In the genomic region with DNA sequence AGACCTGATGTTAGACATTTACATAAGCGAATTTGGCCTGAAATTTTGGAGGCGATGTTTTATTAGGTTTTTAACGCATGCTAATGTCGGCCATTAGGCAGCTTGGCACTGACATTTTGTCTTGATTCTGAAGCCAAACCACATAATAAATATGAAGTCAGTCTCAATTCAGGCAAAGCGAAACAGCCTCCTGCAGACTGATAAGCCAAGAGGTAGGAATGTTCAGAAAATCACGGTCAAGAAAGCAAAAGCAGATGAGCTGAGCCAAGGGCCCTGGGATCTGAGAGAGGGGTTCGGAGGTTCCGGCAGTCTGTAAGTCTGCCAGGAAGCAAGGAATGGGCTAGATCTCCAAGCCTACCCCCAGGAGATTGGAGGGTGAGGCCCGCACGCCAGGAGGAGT, we compare ENCODE assay signal across 20 cellular contexts.
DNase-seq lines count a peak whose midpoint lies in the region; ATAC-seq and TF ChIP-seq lines count a peak whose summit lies in the region.
"Had no signal": no experiment of that assay in that cellular context is flagged by ENCODE, and none has a peak within 500 bp of the region (broad histone marks: within the 10 kb centered on the region; RNA-seq: fewer than 3 reads in every experiment).

No MANE protein-coding gene starts in this region.

- BruUV-seq in IMR-90 (replicated peaks; lab: Mats Ljungman, UMichigan) = no TSS peak
- no TSS peak for BruUV-seq in mammary epithelial cell (replicated peaks; lab: Mats Ljungman, UMichigan)

- in situ Hi-C loops in IMR-90 (cut with MboI; ENCODE audit: low sequenced_read_pairs) = no loop called here
- in situ Hi-C loops in mammary epithelial cell (cut with MboI; ENCODE audit: low sequenced_read_pairs in 2 of 2) = no loop called here

- H3K9me1 ChIP-seq in IMR-90 (ENCODE audit: insufficient read depth, low read length) = peaks cover 13% of the 10 kb centered on the region; the same call in 1 of the 2 replicates

- DNase-seq in IMR-90 = peak; percentile 48
- no peak for DNase-seq in mammary epithelial cell
- DNase-seq in mesenchymal stem cell = no peak
- no peak for DNase-seq in thoracic aorta (ENCODE audit: low spot score)
- no peak for DNase-seq in Right ventricle myocardium superior
- no peak for DNase-seq in NCI-H187 (lab: John Stamatoyannopoulos, UW)
- no peak for DNase-seq in GM19240 (ENCODE audit: insufficient read length, low spot score)
- no peak for DNase-seq in middle frontal gyrus (ENCODE audit: extremely low spot score, low spot score)
- DNase-seq: activated CD4-positive, alpha-beta T cell treated with anti-CD3 and anti-CD28 coated beads, Interleukin-2, amount 50 U/mL, for 1 hour; activated CD8-positive, alpha-beta memory T cell treated with anti-CD3 and anti-CD28 coated beads, Interleukin-2, amount 50 U/mL, for 4 hours; activated naive CD8-positive, alpha-beta T cell treated with anti-CD3 and anti-CD28 coated beads, Interleukin-2, amount 50 U/mL, for 24 hours; CD4-positive, alpha-beta T cell; erythroblast; KBM-7; left cardiac atrium; NCI-H1930; NCI-H345; PC-3; SIG-M5; T-helper 1 cell had no signal

- H2BK5ac ChIP-seq in IMR-90 (ENCODE audit: low read depth, low read length, poor library complexity, severe bottlenecking) (no peak overlapping the region), mesenchymal stem cell (ENCODE audit: low read depth, low read length, poor library complexity, severe bottlenecking) (no peak overlapping the region)

- H2AFZ ChIP-seq in IMR-90 (replicated peaks; ENCODE audit: low read length, poor library complexity) (peak overlapping the region; percentile 24), mammary epithelial cell (ENCODE audit: low read depth, low read length) (peak overlapping the region; percentile 69), mesenchymal stem cell (ENCODE audit: low read depth, low read length) (no peak overlapping the region)

- H2BK120ac ChIP-seq in IMR-90 (ENCODE audit: low read depth, low read length) = no peak overlapping the region
- no peak overlapping the region for H2BK120ac ChIP-seq in mesenchymal stem cell (ENCODE audit: low read depth, low read length)

- intact Hi-C loops in IMR-90 (cut with micrococcal nuclease) (no loop called here), mammary epithelial cell (cut with micrococcal nuclease) (no loop called here), Right ventricle myocardium superior (cut with DNase I) (no loop called here)

- H2BK15ac ChIP-seq in IMR-90 (ENCODE audit: low read depth, low read length) (no peak overlapping the region), mesenchymal stem cell (ENCODE audit: low read depth, poor library complexity, severe bottlenecking) (no peak overlapping the region)

- H3K36me3 ChIP-seq in IMR-90 (ENCODE audit: control insufficient read depth, insufficient read depth, low read length) = no peaks in the 10 kb centered on the region
- H3K36me3 ChIP-seq in mammary epithelial cell (ENCODE audit: insufficient read depth, low read length) = no peaks in the 10 kb centered on the region
- no peaks in the 10 kb centered on the region for H3K36me3 ChIP-seq in mesenchymal stem cell (ENCODE audit: control insufficient read depth in 1 of 2, insufficient read depth in 2 of 2, low read depth in 1 of 2, low read length in 2 of 2)
- no peaks in the 10 kb centered on the region for H3K36me3 ChIP-seq in thoracic aorta

- H4K20me1 ChIP-seq in IMR-90 (ENCODE audit: insufficient read depth, low read length) (peaks cover 6% of the 10 kb centered on the region), mammary epithelial cell (ENCODE audit: insufficient read depth, low read length) (no peaks in the 10 kb centered on the region)

- H3K18ac ChIP-seq in IMR-90 (ENCODE audit: low read depth, low read length) (peak overlapping the region; percentile 55; the same call in 1 of the 2 replicates), mesenchymal stem cell (ENCODE audit: low read depth in 1 of 2, low read length in 2 of 2) (no peak overlapping the region)

- H4K8ac ChIP-seq in IMR-90 (ENCODE audit: low read depth in 2 of 2, low read length in 2 of 2) = peak overlapping the region in 1 of 2 experiments; percentile 4; a peak in 1 of 4 replicates
- H4K8ac ChIP-seq in mesenchymal stem cell (ENCODE audit: low read length) = no peak overlapping the region

- no peak overlapping the region for H3K4me3 ChIP-seq in IMR-90 (ENCODE audit: insufficient read depth, low read depth, low read length)
- no peak overlapping the region for H3K4me3 ChIP-seq in mammary epithelial cell (replicated peaks in 1 of 3; ENCODE audit: insufficient read depth in 1 of 3, low read depth in 2 of 3, low read length in 3 of 3)
- peak overlapping the region in 1 of 2 experiments; percentile 73 for H3K4me3 ChIP-seq in mesenchymal stem cell (ENCODE audit: insufficient read depth in 1 of 2, low read depth in 1 of 2, low read length in 2 of 2)
- H3K4me3 ChIP-seq in thoracic aorta = peak overlapping the region; percentile 71

- H4K5ac ChIP-seq in IMR-90 (ENCODE audit: low read depth, low read length) = peak overlapping the region; percentile 48

- H3K4ac ChIP-seq in IMR-90 (ENCODE audit: low read depth, low read length) = no peak overlapping the region
- H3K4ac ChIP-seq in mesenchymal stem cell (ENCODE audit: low read depth in 1 of 2, low read length in 2 of 2) = no peak overlapping the region

- WGBS in IMR-90 (ENCODE audit: extremely low coverage in 2 of 2, insufficient read length in 1 of 2), 2 experiments = 40% methylated on average over 3 of the region's 10 CpGs; no CpG with 5 or more reads in 1 of the 2 experiments
- WGBS in mammary epithelial cell (ENCODE audit: low coverage, missing lambda C conversion rate) = 27% methylated on average over 8 of the region's 10 CpGs
- WGBS in mesenchymal stem cell = 89% methylated on average over 10 of the region's 10 CpGs

- POLR2A ChIA-PET in IMR-90 (lab: Charles Lee; ENCODE audit: unreplicated experiment) = no interaction called here

- no peak overlapping the region for H2AK9ac ChIP-seq in IMR-90 (replicated peaks; ENCODE audit: low read depth, low read length, poor library complexity)

- H3K14ac ChIP-seq in IMR-90 (replicated peaks; ENCODE audit: low read depth, low read length) (peak overlapping the region; percentile 36; the same call in 1 of the 2 replicates), mesenchymal stem cell (ENCODE audit: low read length in 2 of 2) (no peak overlapping the region)

- peaks cover 28 to 75% of the 10 kb centered on the region in 2 experiments for H3K79me1 ChIP-seq in IMR-90 (ENCODE audit: low read depth in 1 of 2, low read length in 2 of 2)
- H3K79me1 ChIP-seq in mesenchymal stem cell (replicated peaks; ENCODE audit: low read length, poor library complexity, severe bottlenecking) = peaks cover 17% of the 10 kb centered on the region

- H3K4me1 ChIP-seq in IMR-90 (ENCODE audit: control insufficient read depth, insufficient read depth, low read length) (peaks cover 10% of the 10 kb centered on the region), mammary epithelial cell (ENCODE audit: insufficient read depth, low read length) (no peaks in the 10 kb centered on the region), mesenchymal stem cell (ENCODE audit: control insufficient read depth, insufficient read depth, low read depth, low read length) (peaks cover 2% of the 10 kb centered on the region), thoracic aorta (ENCODE audit: control insufficient read depth in 1 of 2, low read depth in 2 of 2) (peaks cover 4 to 39% of the 10 kb centered on the region in 2 donors)

- TF ChIP-seq CTCF in IMR-90 (conservative IDR thresholded peaks at IDR 0.05; ENCODE audit: low read depth, low read length) (no peak), mammary epithelial cell (conservative IDR thresholded peaks at IDR 0.05 in 1 of 2, IDR thresholded peaks at IDR 0.05 in 1 of 2; ENCODE audit: extremely low read depth in 1 of 2, insufficient read depth in 1 of 2, low read depth in 1 of 2, low read length in 2 of 2) (no peak), thoracic aorta (IDR thresholded peaks at IDR 0.05) (no peak)

- H3K9ac ChIP-seq in IMR-90 (ENCODE audit: low read depth, low read length) (no peak overlapping the region), mammary epithelial cell (ENCODE audit: insufficient read depth, low read length) (no peak overlapping the region), mesenchymal stem cell (ENCODE audit: low read length) (peak overlapping the region; percentile 91)

- H3K4me2 ChIP-seq in IMR-90 (ENCODE audit: low read depth, low read length) (peak overlapping the region; percentile 90), mammary epithelial cell (ENCODE audit: insufficient read depth, low read depth, low read length) (peak overlapping the region; percentile 55), mesenchymal stem cell (ENCODE audit: low read length, poor library complexity, severe bottlenecking) (no peak overlapping the region)

- H2BK12ac ChIP-seq in mesenchymal stem cell (ENCODE audit: low read length in 2 of 2) = no peak overlapping the region

- H2AK5ac ChIP-seq in IMR-90 (ENCODE audit: low read depth, low read length) (no peak overlapping the region), mesenchymal stem cell (ENCODE audit: low read length, severe bottlenecking) (no peak overlapping the region)

- H3K79me2 ChIP-seq in mammary epithelial cell (ENCODE audit: insufficient read depth, low read length) = no peaks in the 10 kb centered on the region

- no peak for TF ChIP-seq POLR2A in IMR-90 (IDR thresholded peaks at IDR 0.05; ENCODE audit: low read depth, low read length)

- H3K27ac ChIP-seq in IMR-90 (ENCODE audit: insufficient read depth, low read length) (no peak overlapping the region; the same call in 1 of the 2 replicates), mammary epithelial cell (ENCODE audit: insufficient read depth, low read depth, low read length) (no peak overlapping the region), mesenchymal stem cell (ENCODE audit: low read length, poor library complexity, severe bottlenecking) (no peak overlapping the region), thoracic aorta (peak overlapping the region; percentile 55 to 59)

- TF ChIP-seq RAD21 in IMR-90 (IDR thresholded peaks at IDR 0.05; ENCODE audit: low read length) = no peak

- 0 out of 2 replicates have a peak overlapping the region, but pooled peaks have one; percentile 3 for H2BK20ac ChIP-seq in IMR-90 (ENCODE audit: low read depth, low read length)

- CTCF ChIA-PET in IMR-90 (lab: Yijun Ruan, JAX) (no interaction called here), mammary epithelial cell (lab: Charles Lee; ENCODE audit: low non-redundant PET) (no interaction called here)

- no peaks in the 10 kb centered on the region for H3K27me3 ChIP-seq in IMR-90 (ENCODE audit: control insufficient read depth, insufficient read depth, low read length)
- no peaks in the 10 kb centered on the region for H3K27me3 ChIP-seq in mammary epithelial cell (ENCODE audit: insufficient read depth, low read length)
- H3K27me3 ChIP-seq in mesenchymal stem cell (ENCODE audit: control insufficient read depth in 1 of 2, insufficient read depth in 1 of 2, low read length in 2 of 2) = no peaks in the 10 kb centered on the region
- no peaks in the 10 kb centered on the region for H3K27me3 ChIP-seq in thoracic aorta (replicated peaks; ENCODE audit: insufficient read depth)

- dilution Hi-C loops in IMR-90 (cut with HindIII; ENCODE audit: low sequenced_read_pairs, unreplicated experiment) = no loop called here
- dilution Hi-C loops in mammary epithelial cell (cut with HindIII; ENCODE audit: low sequenced_read_pairs) = loop anchor here (5.0 kb wide), 1 partner anchor 70 kb away; no protein-coding TSS in a partner anchor

- H4K91ac ChIP-seq in IMR-90 (ENCODE audit: insufficient read depth, low read depth, low read length) (0 out of 2 replicates have a peak overlapping the region, but pooled peaks have one; percentile 14), mesenchymal stem cell (ENCODE audit: low read length) (no peak overlapping the region)

- no peak overlapping the region for H3K56ac ChIP-seq in IMR-90 (ENCODE audit: extremely low read depth, insufficient read depth, low read length)

- ATAC-seq in IMR-90 (ENCODE audit: low read depth) (peak; percentile 73; the same call in 1 of the 2 replicates), thoracic aorta (ENCODE audit: insufficient number of reproducible peaks, low FRiP score, low read depth) (no peak), Right ventricle myocardium superior (ENCODE audit: poor library complexity) (no peak)
- ATAC-seq: activated naive CD8-positive, alpha-beta T cell treated with anti-CD3 and anti-CD28 coated beads, Interleukin-2, amount 50 U/mL, for 24 hours; left cardiac atrium; PC-3 had no signal

- no peak overlapping the region for H3K23ac ChIP-seq in IMR-90 (ENCODE audit: low read depth, low read length)
- H3K23ac ChIP-seq in mesenchymal stem cell (ENCODE audit: low read length in 2 of 2) = no peak overlapping the region

- H3K9me3 ChIP-seq in IMR-90 (ENCODE audit: control insufficient read depth, insufficient read depth, low read length) (no peaks in the 10 kb centered on the region), mammary epithelial cell (replicated peaks; ENCODE audit: insufficient read depth, low read length) (no peaks in the 10 kb centered on the region), mesenchymal stem cell (ENCODE audit: control insufficient read depth, low read length) (no peaks in the 10 kb centered on the region), thoracic aorta (no peaks in the 10 kb centered on the region)

Comparison
In these comparisons a context has a peak if more than half of its experiments do, and no peak if none do; other contexts are left out.
1. H3K27ac ChIP-seq: peak in thoracic aorta (2 of 2); none in IMR-90 (single experiment), mammary epithelial cell (single experiment) and mesenchymal stem cell (single experiment).